8 cellular contexts compared by ENCODE assay signal in the genomic region with DNA sequence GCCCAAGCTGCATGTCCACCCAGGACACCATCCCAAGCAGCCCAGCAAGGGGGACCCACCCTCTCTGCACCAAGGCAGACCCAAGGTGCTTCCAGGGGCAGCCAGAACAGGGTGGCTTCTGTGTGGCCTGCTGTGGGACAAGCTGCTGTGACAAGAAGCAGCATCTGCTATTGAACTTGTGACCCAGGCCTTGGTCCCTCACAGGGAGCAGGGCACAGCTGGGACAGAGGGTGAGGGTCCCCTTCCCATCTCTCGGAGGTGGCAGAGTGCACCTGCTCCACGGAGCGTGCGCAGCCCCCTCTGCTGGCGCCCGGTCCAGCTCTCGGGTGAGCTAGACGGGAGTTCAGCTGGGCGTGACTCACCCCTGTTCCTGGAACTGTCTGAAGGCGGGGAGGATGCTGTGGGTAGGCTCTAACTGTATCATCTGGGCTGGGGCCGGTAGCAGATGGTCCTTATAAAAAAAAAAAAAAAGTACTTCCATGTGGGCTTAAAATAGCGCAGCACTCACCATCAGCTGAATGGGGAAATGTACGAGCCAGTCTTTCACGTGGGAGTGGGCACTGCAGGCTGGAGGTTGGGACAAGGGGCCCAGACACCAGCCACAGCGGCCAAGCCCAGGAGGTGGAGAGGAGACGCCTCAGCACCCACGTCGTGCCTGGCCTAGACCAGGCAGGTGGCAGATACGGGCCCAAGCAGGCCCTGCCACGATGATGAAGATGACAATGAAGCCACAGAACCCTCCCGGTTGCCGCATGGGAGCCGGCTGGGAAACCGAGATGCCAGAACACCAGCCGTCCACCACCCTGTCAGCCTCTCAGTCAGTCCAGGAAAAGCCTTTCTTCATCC.
DNase-seq lines count a peak whose midpoint lies in the region; ATAC-seq lines count a peak whose summit lies in the region.

No MANE protein-coding gene starts in this region.

- DNase-seq in GDM1 (lab: John Stamatoyannopoulos, UW) (peak; percentile 87), KBM-7 (peak; percentile 99), T-helper 22 cell (ENCODE audit: low read depth) (peak; percentile 77), anterior cingulate cortex (lab: John Stamatoyannopoulos, UW) (peak in 33 of 58 donors; percentile 19 to 79 (median 39)), left lobe of liver (ENCODE audit: low spot score) (peak; percentile 45), D341Med (ENCODE audit: low spot score) (no peak)
- DNase-seq in stimulated activated CD8-positive, alpha-beta memory T cell treated with anti-CD3 and anti-CD28 coated beads, Interleukin-12 subunit alpha, Interleukin-12 subunit beta, amount 100 ng/mL, for 1 hour (ENCODE audit: low read depth) = peak; percentile 70

- in situ Hi-C loops in KBM-7 (cut with MboI; ENCODE audit: low pct_unique_long_range_greater_than_20kb, low sequenced_read_pairs) = loop anchor here (25.0 kb wide), 1 partner anchor 1108 kb away; no protein-coding TSS in a partner anchor

- peak; percentile 48 for ATAC-seq in GM21619 (IDR thresholded peaks at IDR 0.05; ENCODE audit: unreplicated experiment)
- ATAC-seq in left lobe of liver = peak; percentile 26
